ENCODE assay signal across 20 cellular contexts in genomic region chr2:130832296-130832940, GRCh38. TPM values are rescaled to one million over a fixed set of nuclear protein-coding genes. Genes with fewer than 3 reads are reported as not detected.
"Had no signal": no experiment of that assay in that cellular context is flagged by ENCODE, and none has a peak within 500 bp of the region (broad histone marks: within the 10 kb centered on the region; RNA-seq: fewer than 3 reads in every experiment).

No MANE protein-coding gene starts in this region.

- H3K36me3 ChIP-seq: ascending aorta, esophagus squamous epithelium, transverse colon, uterus had no signal

- FAIRE-seq: endothelial cell of umbilical vein had no signal

- H3K9me3 ChIP-seq: ascending aorta, esophagus squamous epithelium, mucosa of descending colon, transverse colon, uterus had no signal

- H3K4me3 ChIP-seq: ascending aorta, esophagus squamous epithelium, mucosa of descending colon, transverse colon, uterus had no signal

- DNase-seq: activated CD4-positive, alpha-beta T cell treated with anti-CD3 and anti-CD28 coated beads, Interleukin-2, amount 50 U/mL, for 1 hour; activated CD4-positive, CD25-positive, alpha-beta regulatory T cell treated with anti-CD3 and anti-CD28 coated beads, Interleukin-2, amount 50 U/mL, for 72 hours; activated CD8-positive, alpha-beta memory T cell treated with anti-CD3 and anti-CD28 coated beads, Interleukin-2, amount 50 U/mL, for 4 hours; activated effector memory CD4-positive, alpha-beta T cell treated with Interleukin-2 at 50 U/mL for 16 hours; activated naive CD4-positive, alpha-beta T cell treated with anti-CD3 and anti-CD28 coated beads, Interleukin-2, amount 10 ng/mL, durations not matched to agents 7 days and 5 days; activated naive CD8-positive, alpha-beta T cell treated with anti-CD3 and anti-CD28 coated beads, Interleukin-2, amount 50 U/mL, for 24 hours; activated T-cell treated with anti-CD3 and anti-CD28 coated beads, Interleukin-2, amount 50 U/mL, for 48 hours; cerebellar nuclear complex; effector CD8-positive, alpha-beta T cell; esophagus squamous epithelium; immature natural killer cell; left ventricle myocardium superior; naive B cell; stimulated activated CD4-positive, alpha-beta T cell treated with anti-CD3 and anti-CD28 coated beads, Interleukin-2, amount 100 ng/mL, for 24 hours; T-helper 2 cell; transverse colon; uterus had no signal

- H3K4me1 ChIP-seq: uterus had no signal

- H3K27ac ChIP-seq: ascending aorta, esophagus squamous epithelium, transverse colon, uterus had no signal

RNA-seq across cellular contexts. Expression of gene ARHGEF4, which starts 4.3 kb away (rescaled TPM):
- total RNA-seq: endothelial cell of umbilical vein had no signal
- polyA plus RNA-seq: endothelial cell of umbilical vein, immature natural killer cell had no signal
